1 cellular context compared by ENCODE assay signal in the genomic region with DNA sequence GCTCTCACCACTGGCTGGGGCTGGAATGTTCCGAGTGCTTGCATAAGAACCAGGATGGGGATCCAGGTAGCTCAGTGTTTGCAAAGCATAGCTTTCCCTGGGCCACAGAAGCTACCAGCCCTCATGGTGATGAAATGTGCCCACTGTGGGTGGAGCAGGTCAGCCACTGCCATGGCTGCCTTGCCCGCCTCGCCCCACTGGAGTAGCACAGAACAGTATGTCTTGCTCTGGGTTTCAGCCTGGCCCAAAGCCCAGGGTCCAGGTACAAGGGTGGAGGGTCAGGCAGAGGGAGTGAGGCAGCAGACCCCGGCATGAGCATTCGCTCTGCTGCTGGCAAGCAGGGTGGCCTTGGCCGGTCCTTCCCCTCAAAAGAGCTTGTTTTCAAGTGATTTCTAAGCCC.
TF ChIP-seq lines count a peak whose summit lies in the region.

No MANE protein-coding gene starts in this region.

TF ChIP-seq in H1, 55 proteins besides CTCF, POLR2A, EP300 and RAD21:
- TF ChIP-seq, protein P1, sequence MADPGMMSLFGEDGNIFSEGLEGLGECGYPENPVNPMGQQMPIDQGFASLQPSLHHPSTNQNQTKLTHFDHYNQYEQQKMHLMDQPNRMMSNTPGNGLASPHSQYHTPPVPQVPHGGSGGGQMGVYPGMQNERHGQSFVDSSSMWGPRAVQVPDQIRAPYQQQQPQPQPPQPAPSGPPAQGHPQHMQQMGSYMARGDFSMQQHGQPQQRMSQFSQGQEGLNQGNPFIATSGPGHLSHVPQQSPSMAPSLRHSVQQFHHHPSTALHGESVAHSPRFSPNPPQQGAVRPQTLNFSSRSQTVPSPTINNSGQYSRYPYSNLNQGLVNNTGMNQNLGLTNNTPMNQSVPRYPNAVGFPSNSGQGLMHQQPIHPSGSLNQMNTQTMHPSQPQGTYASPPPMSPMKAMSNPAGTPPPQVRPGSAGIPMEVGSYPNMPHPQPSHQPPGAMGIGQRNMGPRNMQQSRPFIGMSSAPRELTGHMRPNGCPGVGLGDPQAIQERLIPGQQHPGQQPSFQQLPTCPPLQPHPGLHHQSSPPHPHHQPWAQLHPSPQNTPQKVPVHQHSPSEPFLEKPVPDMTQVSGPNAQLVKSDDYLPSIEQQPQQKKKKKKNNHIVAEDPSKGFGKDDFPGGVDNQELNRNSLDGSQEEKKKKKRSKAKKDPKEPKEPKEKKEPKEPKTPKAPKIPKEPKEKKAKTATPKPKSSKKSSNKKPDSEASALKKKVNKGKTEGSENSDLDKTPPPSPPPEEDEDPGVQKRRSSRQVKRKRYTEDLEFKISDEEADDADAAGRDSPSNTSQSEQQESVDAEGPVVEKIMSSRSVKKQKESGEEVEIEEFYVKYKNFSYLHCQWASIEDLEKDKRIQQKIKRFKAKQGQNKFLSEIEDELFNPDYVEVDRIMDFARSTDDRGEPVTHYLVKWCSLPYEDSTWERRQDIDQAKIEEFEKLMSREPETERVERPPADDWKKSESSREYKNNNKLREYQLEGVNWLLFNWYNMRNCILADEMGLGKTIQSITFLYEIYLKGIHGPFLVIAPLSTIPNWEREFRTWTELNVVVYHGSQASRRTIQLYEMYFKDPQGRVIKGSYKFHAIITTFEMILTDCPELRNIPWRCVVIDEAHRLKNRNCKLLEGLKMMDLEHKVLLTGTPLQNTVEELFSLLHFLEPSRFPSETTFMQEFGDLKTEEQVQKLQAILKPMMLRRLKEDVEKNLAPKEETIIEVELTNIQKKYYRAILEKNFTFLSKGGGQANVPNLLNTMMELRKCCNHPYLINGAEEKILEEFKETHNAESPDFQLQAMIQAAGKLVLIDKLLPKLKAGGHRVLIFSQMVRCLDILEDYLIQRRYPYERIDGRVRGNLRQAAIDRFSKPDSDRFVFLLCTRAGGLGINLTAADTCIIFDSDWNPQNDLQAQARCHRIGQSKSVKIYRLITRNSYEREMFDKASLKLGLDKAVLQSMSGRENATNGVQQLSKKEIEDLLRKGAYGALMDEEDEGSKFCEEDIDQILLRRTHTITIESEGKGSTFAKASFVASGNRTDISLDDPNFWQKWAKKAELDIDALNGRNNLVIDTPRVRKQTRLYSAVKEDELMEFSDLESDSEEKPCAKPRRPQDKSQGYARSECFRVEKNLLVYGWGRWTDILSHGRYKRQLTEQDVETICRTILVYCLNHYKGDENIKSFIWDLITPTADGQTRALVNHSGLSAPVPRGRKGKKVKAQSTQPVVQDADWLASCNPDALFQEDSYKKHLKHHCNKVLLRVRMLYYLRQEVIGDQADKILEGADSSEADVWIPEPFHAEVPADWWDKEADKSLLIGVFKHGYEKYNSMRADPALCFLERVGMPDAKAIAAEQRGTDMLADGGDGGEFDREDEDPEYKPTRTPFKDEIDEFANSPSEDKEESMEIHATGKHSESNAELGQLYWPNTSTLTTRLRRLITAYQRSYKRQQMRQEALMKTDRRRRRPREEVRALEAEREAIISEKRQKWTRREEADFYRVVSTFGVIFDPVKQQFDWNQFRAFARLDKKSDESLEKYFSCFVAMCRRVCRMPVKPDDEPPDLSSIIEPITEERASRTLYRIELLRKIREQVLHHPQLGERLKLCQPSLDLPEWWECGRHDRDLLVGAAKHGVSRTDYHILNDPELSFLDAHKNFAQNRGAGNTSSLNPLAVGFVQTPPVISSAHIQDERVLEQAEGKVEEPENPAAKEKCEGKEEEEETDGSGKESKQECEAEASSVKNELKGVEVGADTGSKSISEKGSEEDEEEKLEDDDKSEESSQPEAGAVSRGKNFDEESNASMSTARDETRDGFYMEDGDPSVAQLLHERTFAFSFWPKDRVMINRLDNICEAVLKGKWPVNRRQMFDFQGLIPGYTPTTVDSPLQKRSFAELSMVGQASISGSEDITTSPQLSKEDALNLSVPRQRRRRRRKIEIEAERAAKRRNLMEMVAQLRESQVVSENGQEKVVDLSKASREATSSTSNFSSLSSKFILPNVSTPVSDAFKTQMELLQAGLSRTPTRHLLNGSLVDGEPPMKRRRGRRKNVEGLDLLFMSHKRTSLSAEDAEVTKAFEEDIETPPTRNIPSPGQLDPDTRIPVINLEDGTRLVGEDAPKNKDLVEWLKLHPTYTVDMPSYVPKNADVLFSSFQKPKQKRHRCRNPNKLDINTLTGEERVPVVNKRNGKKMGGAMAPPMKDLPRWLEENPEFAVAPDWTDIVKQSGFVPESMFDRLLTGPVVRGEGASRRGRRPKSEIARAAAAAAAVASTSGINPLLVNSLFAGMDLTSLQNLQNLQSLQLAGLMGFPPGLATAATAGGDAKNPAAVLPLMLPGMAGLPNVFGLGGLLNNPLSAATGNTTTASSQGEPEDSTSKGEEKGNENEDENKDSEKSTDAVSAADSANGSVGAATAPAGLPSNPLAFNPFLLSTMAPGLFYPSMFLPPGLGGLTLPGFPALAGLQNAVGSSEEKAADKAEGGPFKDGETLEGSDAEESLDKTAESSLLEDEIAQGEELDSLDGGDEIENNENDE (IDR thresholded peaks at IDR 0.05; ENCODE audit: insufficient replicate concordance, low read length): no peak
- TF ChIP-seq, protein P2, sequence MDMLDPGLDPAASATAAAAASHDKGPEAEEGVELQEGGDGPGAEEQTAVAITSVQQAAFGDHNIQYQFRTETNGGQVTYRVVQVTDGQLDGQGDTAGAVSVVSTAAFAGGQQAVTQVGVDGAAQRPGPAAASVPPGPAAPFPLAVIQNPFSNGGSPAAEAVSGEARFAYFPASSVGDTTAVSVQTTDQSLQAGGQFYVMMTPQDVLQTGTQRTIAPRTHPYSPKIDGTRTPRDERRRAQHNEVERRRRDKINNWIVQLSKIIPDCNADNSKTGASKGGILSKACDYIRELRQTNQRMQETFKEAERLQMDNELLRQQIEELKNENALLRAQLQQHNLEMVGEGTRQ (IDR thresholded peaks at IDR 0.05; ENCODE audit: low read length): no peak
- TF ChIP-seq NRF1 (IDR thresholded peaks at IDR 0.05; ENCODE audit: low read depth, low read length) (no peak), SAP30 (IDR thresholded peaks at IDR 0.05; ENCODE audit: insufficient read depth, insufficient replicate concordance, low read length) (no peak), PHF8 (conservative IDR thresholded peaks at IDR 0.05; ENCODE audit: low read depth, low read length) (no peak), CHD1 (IDR thresholded peaks at IDR 0.05; ENCODE audit: low read depth, low read length) (no peak), BCL11A (IDR thresholded peaks at IDR 0.05; ENCODE audit: low read depth in 2 of 2, low read length in 2 of 2) (no peak), HDAC6 (IDR thresholded peaks at IDR 0.05; ENCODE audit: low read depth, low read length) (no peak), GTF2F1 (IDR thresholded peaks at IDR 0.05; ENCODE audit: borderline replicate concordance, low read depth, low read length) (no peak), SUZ12 (IDR thresholded peaks at IDR 0.05; ENCODE audit: low read length) (no peak), SIN3A (conservative IDR thresholded peaks at IDR 0.05 in 1 of 2, IDR thresholded peaks at IDR 0.05 in 1 of 2; ENCODE audit: low read depth in 1 of 2, low read length in 2 of 2) (no peak), CBX5 (IDR thresholded peaks at IDR 0.05; ENCODE audit: low read depth, low read length) (no peak)
- TF ChIP-seq, protein P3, sequence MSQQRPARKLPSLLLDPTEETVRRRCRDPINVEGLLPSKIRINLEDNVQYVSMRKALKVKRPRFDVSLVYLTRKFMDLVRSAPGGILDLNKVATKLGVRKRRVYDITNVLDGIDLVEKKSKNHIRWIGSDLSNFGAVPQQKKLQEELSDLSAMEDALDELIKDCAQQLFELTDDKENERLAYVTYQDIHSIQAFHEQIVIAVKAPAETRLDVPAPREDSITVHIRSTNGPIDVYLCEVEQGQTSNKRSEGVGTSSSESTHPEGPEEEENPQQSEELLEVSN (IDR thresholded peaks at IDR 0.05): no peak
- TF ChIP-seq, protein P4, sequence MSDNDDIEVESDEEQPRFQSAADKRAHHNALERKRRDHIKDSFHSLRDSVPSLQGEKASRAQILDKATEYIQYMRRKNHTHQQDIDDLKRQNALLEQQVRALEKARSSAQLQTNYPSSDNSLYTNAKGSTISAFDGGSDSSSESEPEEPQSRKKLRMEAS (IDR thresholded peaks at IDR 0.05): no peak
